Comparison of ENCODE assay signal across 1 cellular context in the genomic region with DNA sequence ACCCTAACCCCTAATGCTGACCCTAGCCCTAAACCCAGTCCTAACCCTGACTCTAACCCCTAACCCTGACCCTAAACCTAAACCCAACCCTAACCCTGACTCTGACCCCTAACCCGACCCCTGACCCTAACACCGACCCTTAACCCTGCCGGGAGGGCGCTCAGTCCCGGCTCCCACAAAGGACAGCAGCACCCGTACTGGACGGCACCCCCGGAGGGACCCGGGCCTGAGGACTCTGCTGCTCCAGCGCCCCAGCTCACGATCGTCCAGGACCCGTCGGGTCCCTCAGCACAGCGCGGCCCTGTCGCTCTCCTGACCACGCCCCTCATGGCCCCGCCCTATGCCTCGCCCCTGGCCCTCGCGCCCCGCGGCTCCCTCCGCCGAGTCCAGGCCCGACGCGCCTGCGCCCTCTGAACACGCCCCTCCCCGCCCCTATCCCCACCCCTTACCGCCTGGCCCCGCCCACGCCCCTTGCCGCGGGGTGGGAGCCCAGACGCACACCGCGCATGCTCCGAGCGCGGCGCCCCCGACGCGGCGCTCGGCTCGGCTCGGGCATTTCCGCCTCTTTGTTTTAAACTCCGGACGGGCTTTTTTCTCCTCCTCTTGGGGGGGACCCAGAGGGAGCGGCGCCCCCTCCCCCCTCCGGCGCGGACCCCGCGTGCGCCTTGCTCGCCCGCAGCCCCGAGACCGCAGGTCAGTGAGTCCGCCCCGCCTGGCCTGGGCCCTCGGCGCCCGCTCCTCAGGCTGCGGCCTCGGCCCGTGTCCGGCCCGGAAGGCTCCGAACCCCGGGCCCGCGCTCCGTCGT.
A peak's percentile ranks its signal among the peaks of the same experiment; 100 is the strongest.
TF ChIP-seq lines count a peak whose summit lies in the region.

TSS of gene PCGF3 (plus strand) at position 555 of the 805 bp plus-strand sequence. CDS start 27,849 bp downstream, outside the sequence.

TF ChIP-seq in H1, 55 proteins besides CTCF, POLR2A, EP300 and RAD21:
- TF ChIP-seq TBP (IDR thresholded peaks at IDR 0.05; ENCODE audit: low read depth, low read length) (peak; percentile 22; the same call in 1 of the 2 replicates), TAF1 (IDR thresholded peaks at IDR 0.05; ENCODE audit: low read depth, low read length) (peak; percentile 67; the same call in 1 of the 2 replicates), JUN (IDR thresholded peaks at IDR 0.05; ENCODE audit: low read depth, low read length) (no peak), PHF8 (conservative IDR thresholded peaks at IDR 0.05; ENCODE audit: low read depth, low read length) (peak; percentile 86), POLR2AphosphoS5 (IDR thresholded peaks at IDR 0.05; ENCODE audit: low read depth, low read length) (no peak), NRF1 (IDR thresholded peaks at IDR 0.05; ENCODE audit: low read depth, low read length) (peak; percentile 76)
